Comparison of ENCODE assay signal across 21 cellular contexts in genomic region chr3:143472731-143473523, GRCh38.
"Had no signal": no experiment of that assay in that cellular context is flagged by ENCODE, and none has a peak within 500 bp of the region (broad histone marks: within the 10 kb centered on the region; RNA-seq: fewer than 3 reads in every experiment).

No MANE protein-coding gene starts in this region.

- H3K4me1 ChIP-seq: foreskin keratinocyte, sigmoid colon had no signal

- H3K9me3 ChIP-seq: esophagus squamous epithelium, mucosa of descending colon, sigmoid colon, thoracic aorta, transverse colon had no signal

- H2AFZ ChIP-seq: hepatocyte had no signal

- DNase-seq: effector memory CD8-positive, alpha-beta T cell; esophagus squamous epithelium; foreskin keratinocyte; head of caudate nucleus; kidney; left cardiac atrium; mammary epithelial cell; mucosa of descending colon; natural killer cell; posterior cingulate gyrus; sigmoid colon; stimulated activated CD4-positive, alpha-beta T cell treated with anti-CD3 and anti-CD28 coated beads, Interleukin-2, amount 100 ng/mL, for 24 hours; stimulated activated CD4-positive, alpha-beta T cell treated with anti-CD3 and anti-CD28 coated beads, Interleukin-4, amount 100 ng/mL, for 4 hours; stimulated activated naive B cell treated with anti-CD40 and anti-IgM and Interleukin-4, amounts not matched to agents 10 μg/mL and 1 μg/mL and 100 μg/mL, for 72 hours; stimulated activated naive CD8-positive, alpha-beta T cell treated with anti-CD3 and anti-CD28 coated beads, Interleukin-15, amount 100 ng/mL, for 72 hours; transverse colon had no signal

- H3K79me2 ChIP-seq: hepatocyte had no signal

- H3K27me3 ChIP-seq: esophagus squamous epithelium, foreskin keratinocyte, hepatocyte, sigmoid colon, transverse colon had no signal

- H3K4me3 ChIP-seq: esophagus squamous epithelium, hepatocyte, mucosa of descending colon, sigmoid colon, skin epidermis, thoracic aorta, transverse colon had no signal

- H3K36me3 ChIP-seq: esophagus squamous epithelium, sigmoid colon, thoracic aorta, transverse colon had no signal

- H3K27ac ChIP-seq: esophagus squamous epithelium, foreskin keratinocyte, hepatocyte, sigmoid colon, skin epidermis, thoracic aorta, transverse colon had no signal

- H3K4me2 ChIP-seq: hepatocyte had no signal

- ATAC-seq: effector memory CD8-positive, alpha-beta T cell; foreskin keratinocyte; left cardiac atrium; mucosa of descending colon; natural killer cell; stimulated activated naive CD8-positive, alpha-beta T cell treated with anti-CD3 and anti-CD28 coated beads, Interleukin-15, amount 100 ng/mL, for 72 hours had no signal

- FAIRE-seq: colon, kidney, urothelium cell line had no signal
